ENCODE assay signal across 21 cellular contexts in genomic region chr22:48052621-48052890, GRCh38.
A peak's percentile ranks its signal among the peaks of the same experiment; 100 is the strongest.
DNase-seq lines count a peak whose midpoint lies in the region; ATAC-seq and TF ChIP-seq lines count a peak whose summit lies in the region.
"Had no signal": no experiment of that assay in that cellular context is flagged by ENCODE, and none has a peak within 500 bp of the region (broad histone marks: within the 10 kb centered on the region; RNA-seq: fewer than 3 reads in every experiment).

No MANE protein-coding gene starts in this region.

- H3K4me3 ChIP-seq in DND-41 (ENCODE audit: low read depth in 1 of 2, low read length in 2 of 2): no peak overlapping the region
- H3K4me3 ChIP-seq: A549, GM12878 had no signal

- no peaks in the 10 kb centered on the region for H3K36me3 ChIP-seq in DND-41 (ENCODE audit: insufficient read depth, low read length)
- H3K36me3 ChIP-seq: BE2C had no signal

- H3K36me3 Mint-ChIP-seq in type B pancreatic cell: no peaks in the 10 kb centered on the region
- H3K36me3 Mint-ChIP-seq: CD4-positive, alpha-beta memory T cell had no signal

- DNase-seq in DND-41: no peak
- peak; percentile 26 for DNase-seq in ecto neural progenitor cell (ENCODE audit: low spot score)
- DNase-seq in mesenteric fat pad (ENCODE audit: low spot score): peak; percentile 79
- DNase-seq in type B pancreatic cell (ENCODE audit: extremely low spot score, unreplicated experiment): peak; percentile 37
- DNase-seq in DMS153 (lab: John Stamatoyannopoulos, UW): no peak
- DNase-seq in HUDEP-2 (lab: John Stamatoyannopoulos, UW; ENCODE audit: unreplicated experiment in 76 of 76): no peak
- no peak for DNase-seq in cerebellar nuclear complex (lab: John Stamatoyannopoulos, UW)
- DNase-seq: 8988T; ACHN; AML-193; BE2C; Calu3; CD4-positive, alpha-beta memory T cell; COR-L47; EL; GDM1; GOT3 had no signal

- no peak overlapping the region for H3K4me3 Mint-ChIP-seq in type B pancreatic cell
- H3K4me3 Mint-ChIP-seq: CD4-positive, alpha-beta memory T cell had no signal

- no peak overlapping the region for H3K27ac Mint-ChIP-seq in type B pancreatic cell

- H3K79me2 ChIP-seq in DND-41 (ENCODE audit: insufficient read depth, low read length): no peaks in the 10 kb centered on the region

- no peaks in the 10 kb centered on the region for H3K4me1 Mint-ChIP-seq in type B pancreatic cell (ENCODE audit: unreplicated experiment)
- H3K4me1 Mint-ChIP-seq: CD4-positive, alpha-beta memory T cell had no signal

- H3K9ac ChIP-seq in DND-41 (ENCODE audit: low read depth, low read length): no peak overlapping the region

- no peak overlapping the region for H2AFZ ChIP-seq in DND-41 (ENCODE audit: low read depth, low read length)

- no peaks in the 10 kb centered on the region for H4K20me1 ChIP-seq in DND-41 (ENCODE audit: insufficient read depth, low read length)

- TF ChIP-seq CTCF in DND-41 (IDR thresholded peaks at IDR 0.05; ENCODE audit: borderline replicate concordance, extremely low read depth, low read length, poor library complexity, severe bottlenecking) (no peak), type B pancreatic cell (conservative IDR thresholded peaks at IDR 0.05) (no peak)

- no peaks in the 10 kb centered on the region for H3K9me3 Mint-ChIP-seq in type B pancreatic cell

- H3K9me3 ChIP-seq in DND-41 (ENCODE audit: insufficient read depth, low read length, severe bottlenecking): no peaks in the 10 kb centered on the region
- H3K9me3 ChIP-seq: A549, BE2C had no signal

- H3K4me1 ChIP-seq in DND-41 (ENCODE audit: insufficient read depth, low read length): peaks cover 35% of the 10 kb centered on the region
- H3K4me1 ChIP-seq: A549, BE2C had no signal

- no peak overlapping the region for H3K4me2 ChIP-seq in DND-41 (ENCODE audit: insufficient read depth, low read length)
- H3K4me2 ChIP-seq: A549 had no signal

- H3K27me3 Mint-ChIP-seq in type B pancreatic cell: peaks cover 10% of the 10 kb centered on the region

- no peaks in the 10 kb centered on the region for H3K27me3 ChIP-seq in DND-41 (ENCODE audit: insufficient read depth, low read length, poor library complexity)
- H3K27me3 ChIP-seq: BE2C had no signal

- H3K27ac ChIP-seq in DND-41 (ENCODE audit: low read length): peak overlapping the region; percentile 5; the same call in 1 of the 2 replicates
- H3K27ac ChIP-seq: A549 had no signal

- ATAC-seq in DND-41 (ENCODE audit: insufficient read depth, low read depth): no peak
- no peak for ATAC-seq in GM18861 (IDR thresholded peaks at IDR 0.05; ENCODE audit: unreplicated experiment)
- ATAC-seq: A549, GM12878, HCT116 had no signal

Comparison
In these comparisons a context has a peak if more than half of its experiments do, and no peak if none do; other contexts are left out.
1. DNase-seq: peak in ecto neural progenitor cell (single experiment), mesenteric fat pad (single experiment) and type B pancreatic cell (single experiment); none in DND-41 (single experiment), DMS153 (single experiment), HUDEP-2 (0 of 76) and cerebellar nuclear complex (0 of 2).